8 cellular contexts compared by ENCODE assay signal in genomic region chr2:61671561-61672315, GRCh38.
A peak's percentile ranks its signal among the peaks of the same experiment; 100 is the strongest.
DNase-seq lines count a peak whose midpoint lies in the region; ATAC-seq and TF ChIP-seq lines count a peak whose summit lies in the region.

No MANE protein-coding gene starts in this region.

- no peaks in the 10 kb centered on the region for H3K79me2 ChIP-seq in HCT116 (ENCODE audit: insufficient read depth, low read length)
- no peaks in the 10 kb centered on the region for H3K79me2 ChIP-seq in smooth muscle cell (ENCODE audit: low read depth)

- no TSS peak for BruUV-seq in HCT116 (replicated peaks; lab: Mats Ljungman, UMichigan)

- H3K4me3 ChIP-seq in HCT116 (replicated peaks in 1 of 2; ENCODE audit: low read depth in 1 of 2, low read length in 2 of 2) (no peak overlapping the region), right cardiac atrium (ENCODE audit: low read length) (peak overlapping the region; percentile 43), smooth muscle cell (peak overlapping the region; percentile 30), BE2C (ENCODE audit: low read depth, low read length) (no peak overlapping the region)

- POLR2A ChIA-PET in HCT116 (lab: Charles Lee) (interaction anchor here (0.6 kb wide), 1 partner anchor 65 kb away, joined by 3 read pairs; no protein-coding TSS in a partner anchor), HEK293T (lab: Yijun Ruan, JAX) (interaction anchor here (2.0 to 2.3 kb wide), 2 partner anchors 92 to 133 kb away, joined by 7 to 8 read pairs; partner anchors contain the start of gene XPO1)

- no peaks in the 10 kb centered on the region for H4K20me1 ChIP-seq in HCT116 (ENCODE audit: insufficient read depth)
- H4K20me1 ChIP-seq in smooth muscle cell (ENCODE audit: low read depth): no peaks in the 10 kb centered on the region

- no peak for TF ChIP-seq RAD21 in HCT116 (IDR thresholded peaks at IDR 0.05; ENCODE audit: low read depth)

- H3K27ac Mint-ChIP-seq in activated T-helper 17 cell treated with anti-CD3 and anti-CD28 coated beads, Interleukin-2, amount 50 U/mL, for 72 hours: peak overlapping the region; percentile 94

- RAD21 ChIA-PET in HCT116 (lab: Charles Lee; ENCODE audit: low non-redundant PET in 1 of 2, low total read pairs in 2 of 2, uncharacterized antibody in 2 of 2, unreplicated experiment in 2 of 2): no interaction called here

- H2AFZ ChIP-seq in HCT116 (ENCODE audit: low read depth, low read length, poor library complexity, severe bottlenecking) (peak overlapping the region; percentile 90), smooth muscle cell (ENCODE audit: low read depth) (peak overlapping the region; percentile 92)

- no peak for DNase-seq in HCT116 (ENCODE audit: low read depth, low spot score)
- DNase-seq in right cardiac atrium: no peak
- DNase-seq in smooth muscle cell (lab: John Stamatoyannopoulos, UW; ENCODE audit: unreplicated experiment): no peak
- no peak for DNase-seq in HEK293T (ENCODE audit: extremely low spot score)
- no peak for DNase-seq in BE2C
- DNase-seq in NCI-H187 (lab: John Stamatoyannopoulos, UW): no peak
- DNase-seq in NCI-H2171 (lab: John Stamatoyannopoulos, UW): no peak

- H3K27me3 Mint-ChIP-seq in activated T-helper 17 cell treated with anti-CD3 and anti-CD28 coated beads, Interleukin-2, amount 50 U/mL, for 72 hours: peaks cover 3% of the 10 kb centered on the region

- TF ChIP-seq CTCF in HCT116 (IDR thresholded peaks at IDR 0.05 in 2 of 3, conservative IDR thresholded peaks at IDR 0.05 in 1 of 3; ENCODE audit: borderline replicate concordance in 1 of 3, insufficient read depth in 1 of 3, low read depth in 2 of 3, low read length in 2 of 3) (no peak), smooth muscle cell (IDR thresholded peaks at IDR 0.05; ENCODE audit: borderline replicate concordance, insufficient read depth, poor library complexity, severe bottlenecking) (no peak), BE2C (IDR thresholded peaks at IDR 0.05; ENCODE audit: low read depth, low read length) (no peak)

- peaks cover 4 to 13% of the 10 kb centered on the region in 2 experiments; a peak in 1 of 4 replicates for H3K9me3 ChIP-seq in HCT116 (ENCODE audit: control insufficient read depth in 1 of 2, insufficient read depth in 1 of 2, low read depth in 1 of 2, low read length in 2 of 2)
- no peaks in the 10 kb centered on the region for H3K9me3 ChIP-seq in right cardiac atrium (ENCODE audit: control insufficient read depth, low read length)
- no peaks in the 10 kb centered on the region for H3K9me3 ChIP-seq in smooth muscle cell (replicated peaks; ENCODE audit: low read depth)
- no peaks in the 10 kb centered on the region for H3K9me3 ChIP-seq in BE2C

- H3K4me3 Mint-ChIP-seq in activated T-helper 17 cell treated with anti-CD3 and anti-CD28 coated beads, Interleukin-2, amount 50 U/mL, for 72 hours: peak overlapping the region; percentile 86

- ATAC-seq in HCT116: no peak
- ATAC-seq in activated T-helper 17 cell treated with anti-CD3 and anti-CD28 coated beads, Interleukin-2, amount 50 U/mL, for 72 hours (replicated peaks): no peak
- ATAC-seq in right cardiac atrium: peak; percentile 15 to 20

- no peak overlapping the region for H3K9ac ChIP-seq in HCT116 (ENCODE audit: low read length)
- peak overlapping the region; percentile 13 for H3K9ac ChIP-seq in smooth muscle cell (ENCODE audit: low read depth)

- H3K36me3 Mint-ChIP-seq in activated T-helper 17 cell treated with anti-CD3 and anti-CD28 coated beads, Interleukin-2, amount 50 U/mL, for 72 hours (ENCODE audit: low read depth): no peaks in the 10 kb centered on the region

- peaks cover 18% of the 10 kb centered on the region for H3K4me1 Mint-ChIP-seq in activated T-helper 17 cell treated with anti-CD3 and anti-CD28 coated beads, Interleukin-2, amount 50 U/mL, for 72 hours

- H3K4me2 ChIP-seq in HCT116 (ENCODE audit: low read length): peak overlapping the region; percentile 36
- peak overlapping the region; percentile 63 for H3K4me2 ChIP-seq in smooth muscle cell

- intact Hi-C loops in HCT116 (cut with micrococcal nuclease): no loop called here
- intact Hi-C loops in right cardiac atrium (cut with DNase I): no loop called here

- H3K4me1 ChIP-seq in HCT116 (ENCODE audit: control insufficient read depth in 1 of 2, insufficient read depth in 2 of 2, low read length in 2 of 2) (peaks cover 12 to 17% of the 10 kb centered on the region in 2 experiments; a peak in 3 of 4 replicates), right cardiac atrium (ENCODE audit: control insufficient read depth, insufficient read depth, low read length) (peaks cover 3% of the 10 kb centered on the region), smooth muscle cell (ENCODE audit: low read depth) (no peaks in the 10 kb centered on the region), BE2C (no peaks in the 10 kb centered on the region)

- TF ChIP-seq POLR2A in HCT116 (IDR thresholded peaks at IDR 0.05; ENCODE audit: borderline replicate concordance, extremely low read depth, insufficient read depth, insufficient read length): no peak

- CTCF ChIA-PET in HCT116 (lab: Charles Lee): interaction anchor here (1.2 kb wide), 1 partner anchor 13 kb away, joined by 3 read pairs; no protein-coding TSS in a partner anchor
- CTCF ChIA-PET in HEK293T (lab: Yijun Ruan, JAX): interaction anchor here (0.7 kb wide), 1 partner anchor 34 kb away, joined by 3 read pairs; no protein-coding TSS in a partner anchor

- H3F3A ChIP-seq in smooth muscle cell (ENCODE audit: low read depth): no peaks in the 10 kb centered on the region

- no peaks in the 10 kb centered on the region for H3K9me2 ChIP-seq in HCT116 (ENCODE audit: insufficient read depth)

- no peaks in the 10 kb centered on the region for H3K36me3 ChIP-seq in HCT116 (ENCODE audit: control insufficient read depth in 1 of 2, insufficient read depth in 2 of 2, low read length in 2 of 2)
- H3K36me3 ChIP-seq in smooth muscle cell (ENCODE audit: low read depth): no peaks in the 10 kb centered on the region
- no peaks in the 10 kb centered on the region for H3K36me3 ChIP-seq in BE2C

- 59% methylated on average over 5 of the region's 5 CpGs for WGBS in right cardiac atrium
- WGBS in smooth muscle cell (ENCODE audit: low lambda C conversion rate): 72% methylated on average over 5 of the region's 5 CpGs

- H3K9me3 Mint-ChIP-seq in activated T-helper 17 cell treated with anti-CD3 and anti-CD28 coated beads, Interleukin-2, amount 50 U/mL, for 72 hours: peaks cover 4% of the 10 kb centered on the region

- H3K27ac ChIP-seq in HCT116 (ENCODE audit: low read depth, low read length): no peak overlapping the region
- peak overlapping the region; percentile 78 for H3K27ac ChIP-seq in right cardiac atrium (ENCODE audit: low read length)
- peak overlapping the region; percentile 60 for H3K27ac ChIP-seq in smooth muscle cell (ENCODE audit: low read depth)

- H3K27me3 ChIP-seq in HCT116 (ENCODE audit: insufficient read depth, low read length) (no peaks in the 10 kb centered on the region), right cardiac atrium (ENCODE audit: control insufficient read depth, insufficient read depth) (no peaks in the 10 kb centered on the region), smooth muscle cell (ENCODE audit: low read depth) (no peaks in the 10 kb centered on the region), BE2C (no peaks in the 10 kb centered on the region)

TF ChIP-seq in HCT116, 20 proteins besides CTCF, POLR2A, EP300 and RAD21 (continues in another document):
- TF ChIP-seq ATF3 (IDR thresholded peaks at IDR 0.05) (no peak), SRF (IDR thresholded peaks at IDR 0.05; ENCODE audit: low read depth) (no peak), EZH2phosphoT487 (IDR thresholded peaks at IDR 0.05; ENCODE audit: borderline replicate concordance) (no peak), POLR2AphosphoS5 (IDR thresholded peaks at IDR 0.05; ENCODE audit: low read depth, low read length) (no peak), SIN3A (IDR thresholded peaks at IDR 0.05; ENCODE audit: low read depth) (no peak), CBX3 (IDR thresholded peaks at IDR 0.05; ENCODE audit: low read depth) (no peak)

TF ChIP-seq in HEK293T, 16 proteins besides CTCF, POLR2A, EP300 and RAD21:
- TF ChIP-seq L3MBTL2 (conservative IDR thresholded peaks at IDR 0.05): no peak
- TF ChIP-seq FOXM1 (IDR thresholded peaks at IDR 0.05; ENCODE audit: borderline replicate concordance): no peak
- TF ChIP-seq ZNF384 (IDR thresholded peaks at IDR 0.05): no peak
- TF ChIP-seq LEF1 (IDR thresholded peaks at IDR 0.05; ENCODE audit: borderline replicate concordance): no peak
- TF ChIP-seq SUZ12 (IDR thresholded peaks at IDR 0.05): no peak
- no peak for TF ChIP-seq TARDBP (IDR thresholded peaks at IDR 0.05)

Comparison
In these comparisons a context has a peak if more than half of its experiments do, and no peak if none do; other contexts are left out.
1. ATAC-seq: peak in right cardiac atrium (2 of 2); none in HCT116 (single experiment) and activated T-helper 17 cell treated with anti-CD3 and anti-CD28 coated beads, Interleukin-2, amount 50 U/mL, for 72 hours (single experiment).
2. H3K4me3 ChIP-seq: peak in right cardiac atrium (single experiment) and smooth muscle cell (single experiment); none in HCT116 (0 of 2) and BE2C (single experiment).